In the genomic region with DNA sequence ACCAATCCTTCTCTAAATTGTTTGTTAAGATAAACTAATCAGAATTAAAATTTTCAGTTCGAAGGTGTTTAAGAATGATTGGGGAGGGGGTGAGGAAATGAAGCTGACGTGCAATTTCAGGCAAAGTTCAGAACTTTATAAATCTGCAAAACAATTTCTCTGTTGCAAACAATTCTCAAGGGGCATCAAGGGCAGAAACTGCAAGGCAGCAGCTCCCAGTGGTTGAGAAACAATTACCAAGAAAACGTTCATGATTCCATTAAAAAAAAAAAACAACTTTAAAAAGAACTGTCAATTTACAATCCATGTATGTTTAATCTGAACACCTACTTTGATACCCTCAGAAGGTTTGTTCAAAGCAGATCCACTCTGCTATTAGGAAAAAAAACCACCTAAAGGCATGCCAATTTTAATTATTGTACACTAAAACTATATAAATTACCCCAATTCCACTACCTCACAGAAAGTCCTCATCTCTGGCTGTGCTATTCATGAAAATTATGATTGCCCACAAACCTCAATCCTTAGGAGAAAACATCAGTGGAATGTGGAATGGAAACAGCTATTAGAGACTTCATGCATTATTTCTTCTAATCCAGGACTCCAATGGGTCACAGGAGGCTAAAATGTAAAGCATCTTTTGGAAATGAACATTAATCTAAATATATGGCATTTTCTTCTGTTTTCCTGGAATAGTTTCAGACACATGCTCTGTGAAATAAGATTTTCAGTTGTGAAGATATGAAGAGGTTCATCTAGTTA, we compare ENCODE assay signal across 1 cellular context.
TF ChIP-seq lines count a peak whose summit lies in the region.

No MANE protein-coding gene starts in this region.

TF ChIP-seq in SK-N-SH, 30 proteins besides CTCF, POLR2A, EP300 and RAD21:
- TF ChIP-seq, protein P1, sequence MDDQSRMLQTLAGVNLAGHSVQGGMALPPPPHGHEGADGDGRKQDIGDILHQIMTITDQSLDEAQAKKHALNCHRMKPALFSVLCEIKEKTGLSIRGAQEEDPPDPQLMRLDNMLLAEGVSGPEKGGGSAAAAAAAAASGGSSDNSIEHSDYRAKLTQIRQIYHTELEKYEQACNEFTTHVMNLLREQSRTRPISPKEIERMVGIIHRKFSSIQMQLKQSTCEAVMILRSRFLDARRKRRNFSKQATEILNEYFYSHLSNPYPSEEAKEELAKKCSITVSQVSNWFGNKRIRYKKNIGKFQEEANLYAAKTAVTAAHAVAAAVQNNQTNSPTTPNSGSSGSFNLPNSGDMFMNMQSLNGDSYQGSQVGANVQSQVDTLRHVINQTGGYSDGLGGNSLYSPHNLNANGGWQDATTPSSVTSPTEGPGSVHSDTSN (IDR thresholded peaks at IDR 0.05), result no peak
- TF ChIP-seq, protein P2, sequence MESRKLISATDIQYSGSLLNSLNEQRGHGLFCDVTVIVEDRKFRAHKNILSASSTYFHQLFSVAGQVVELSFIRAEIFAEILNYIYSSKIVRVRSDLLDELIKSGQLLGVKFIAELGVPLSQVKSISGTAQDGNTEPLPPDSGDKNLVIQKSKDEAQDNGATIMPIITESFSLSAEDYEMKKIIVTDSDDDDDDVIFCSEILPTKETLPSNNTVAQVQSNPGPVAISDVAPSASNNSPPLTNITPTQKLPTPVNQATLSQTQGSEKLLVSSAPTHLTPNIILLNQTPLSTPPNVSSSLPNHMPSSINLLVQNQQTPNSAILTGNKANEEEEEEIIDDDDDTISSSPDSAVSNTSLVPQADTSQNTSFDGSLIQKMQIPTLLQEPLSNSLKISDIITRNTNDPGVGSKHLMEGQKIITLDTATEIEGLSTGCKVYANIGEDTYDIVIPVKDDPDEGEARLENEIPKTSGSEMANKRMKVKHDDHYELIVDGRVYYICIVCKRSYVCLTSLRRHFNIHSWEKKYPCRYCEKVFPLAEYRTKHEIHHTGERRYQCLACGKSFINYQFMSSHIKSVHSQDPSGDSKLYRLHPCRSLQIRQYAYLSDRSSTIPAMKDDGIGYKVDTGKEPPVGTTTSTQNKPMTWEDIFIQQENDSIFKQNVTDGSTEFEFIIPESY (IDR thresholded peaks at IDR 0.05; ENCODE audit: borderline replicate concordance, low read depth), result no peak
- TF ChIP-seq FOXJ3 (CRISPR knock-in tag; IDR thresholded peaks at IDR 0.05) (no peak), TCF12 (IDR thresholded peaks at IDR 0.05) (no peak), SMC3 (IDR thresholded peaks at IDR 0.05; ENCODE audit: low read depth, low read length) (no peak), POLR2AphosphoS5 (IDR thresholded peaks at IDR 0.05; ENCODE audit: low read depth, low read length) (no peak), TAF1 (IDR thresholded peaks at IDR 0.05; ENCODE audit: borderline replicate concordance, low read depth, low read length) (no peak), GABPA (IDR thresholded peaks at IDR 0.05; ENCODE audit: low read depth) (no peak), FOXM1 (IDR thresholded peaks at IDR 0.05; ENCODE audit: low read depth) (no peak), FOSL2 (IDR thresholded peaks at IDR 0.05; ENCODE audit: borderline replicate concordance, low read depth) (no peak), YY1 (IDR thresholded peaks at IDR 0.05; ENCODE audit: low read depth) (no peak), TEAD4 (IDR thresholded peaks at IDR 0.05; ENCODE audit: borderline replicate concordance, insufficient read depth) (no peak), SIN3A (IDR thresholded peaks at IDR 0.05; ENCODE audit: borderline replicate concordance, low read depth, low read length) (no peak)
- TF ChIP-seq, protein P3, sequence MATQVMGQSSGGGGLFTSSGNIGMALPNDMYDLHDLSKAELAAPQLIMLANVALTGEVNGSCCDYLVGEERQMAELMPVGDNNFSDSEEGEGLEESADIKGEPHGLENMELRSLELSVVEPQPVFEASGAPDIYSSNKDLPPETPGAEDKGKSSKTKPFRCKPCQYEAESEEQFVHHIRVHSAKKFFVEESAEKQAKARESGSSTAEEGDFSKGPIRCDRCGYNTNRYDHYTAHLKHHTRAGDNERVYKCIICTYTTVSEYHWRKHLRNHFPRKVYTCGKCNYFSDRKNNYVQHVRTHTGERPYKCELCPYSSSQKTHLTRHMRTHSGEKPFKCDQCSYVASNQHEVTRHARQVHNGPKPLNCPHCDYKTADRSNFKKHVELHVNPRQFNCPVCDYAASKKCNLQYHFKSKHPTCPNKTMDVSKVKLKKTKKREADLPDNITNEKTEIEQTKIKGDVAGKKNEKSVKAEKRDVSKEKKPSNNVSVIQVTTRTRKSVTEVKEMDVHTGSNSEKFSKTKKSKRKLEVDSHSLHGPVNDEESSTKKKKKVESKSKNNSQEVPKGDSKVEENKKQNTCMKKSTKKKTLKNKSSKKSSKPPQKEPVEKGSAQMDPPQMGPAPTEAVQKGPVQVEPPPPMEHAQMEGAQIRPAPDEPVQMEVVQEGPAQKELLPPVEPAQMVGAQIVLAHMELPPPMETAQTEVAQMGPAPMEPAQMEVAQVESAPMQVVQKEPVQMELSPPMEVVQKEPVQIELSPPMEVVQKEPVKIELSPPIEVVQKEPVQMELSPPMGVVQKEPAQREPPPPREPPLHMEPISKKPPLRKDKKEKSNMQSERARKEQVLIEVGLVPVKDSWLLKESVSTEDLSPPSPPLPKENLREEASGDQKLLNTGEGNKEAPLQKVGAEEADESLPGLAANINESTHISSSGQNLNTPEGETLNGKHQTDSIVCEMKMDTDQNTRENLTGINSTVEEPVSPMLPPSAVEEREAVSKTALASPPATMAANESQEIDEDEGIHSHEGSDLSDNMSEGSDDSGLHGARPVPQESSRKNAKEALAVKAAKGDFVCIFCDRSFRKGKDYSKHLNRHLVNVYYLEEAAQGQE (IDR thresholded peaks at IDR 0.05; ENCODE audit: low read depth, low read length), result no peak
- TF ChIP-seq, protein P4, sequence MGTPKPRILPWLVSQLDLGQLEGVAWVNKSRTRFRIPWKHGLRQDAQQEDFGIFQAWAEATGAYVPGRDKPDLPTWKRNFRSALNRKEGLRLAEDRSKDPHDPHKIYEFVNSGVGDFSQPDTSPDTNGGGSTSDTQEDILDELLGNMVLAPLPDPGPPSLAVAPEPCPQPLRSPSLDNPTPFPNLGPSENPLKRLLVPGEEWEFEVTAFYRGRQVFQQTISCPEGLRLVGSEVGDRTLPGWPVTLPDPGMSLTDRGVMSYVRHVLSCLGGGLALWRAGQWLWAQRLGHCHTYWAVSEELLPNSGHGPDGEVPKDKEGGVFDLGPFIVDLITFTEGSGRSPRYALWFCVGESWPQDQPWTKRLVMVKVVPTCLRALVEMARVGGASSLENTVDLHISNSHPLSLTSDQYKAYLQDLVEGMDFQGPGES (IDR thresholded peaks at IDR 0.05; ENCODE audit: low read depth, low read length), result no peak
- TF ChIP-seq, protein P5, sequence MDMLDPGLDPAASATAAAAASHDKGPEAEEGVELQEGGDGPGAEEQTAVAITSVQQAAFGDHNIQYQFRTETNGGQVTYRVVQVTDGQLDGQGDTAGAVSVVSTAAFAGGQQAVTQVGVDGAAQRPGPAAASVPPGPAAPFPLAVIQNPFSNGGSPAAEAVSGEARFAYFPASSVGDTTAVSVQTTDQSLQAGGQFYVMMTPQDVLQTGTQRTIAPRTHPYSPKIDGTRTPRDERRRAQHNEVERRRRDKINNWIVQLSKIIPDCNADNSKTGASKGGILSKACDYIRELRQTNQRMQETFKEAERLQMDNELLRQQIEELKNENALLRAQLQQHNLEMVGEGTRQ (IDR thresholded peaks at IDR 0.05; ENCODE audit: borderline replicate concordance, low read depth, low read length), result no peak
- TF ChIP-seq, protein P6, sequence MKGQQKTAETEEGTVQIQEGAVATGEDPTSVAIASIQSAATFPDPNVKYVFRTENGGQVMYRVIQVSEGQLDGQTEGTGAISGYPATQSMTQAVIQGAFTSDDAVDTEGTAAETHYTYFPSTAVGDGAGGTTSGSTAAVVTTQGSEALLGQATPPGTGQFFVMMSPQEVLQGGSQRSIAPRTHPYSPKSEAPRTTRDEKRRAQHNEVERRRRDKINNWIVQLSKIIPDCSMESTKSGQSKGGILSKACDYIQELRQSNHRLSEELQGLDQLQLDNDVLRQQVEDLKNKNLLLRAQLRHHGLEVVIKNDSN (IDR thresholded peaks at IDR 0.05; ENCODE audit: borderline replicate concordance, low read depth), result no peak
